In the genomic region with DNA sequence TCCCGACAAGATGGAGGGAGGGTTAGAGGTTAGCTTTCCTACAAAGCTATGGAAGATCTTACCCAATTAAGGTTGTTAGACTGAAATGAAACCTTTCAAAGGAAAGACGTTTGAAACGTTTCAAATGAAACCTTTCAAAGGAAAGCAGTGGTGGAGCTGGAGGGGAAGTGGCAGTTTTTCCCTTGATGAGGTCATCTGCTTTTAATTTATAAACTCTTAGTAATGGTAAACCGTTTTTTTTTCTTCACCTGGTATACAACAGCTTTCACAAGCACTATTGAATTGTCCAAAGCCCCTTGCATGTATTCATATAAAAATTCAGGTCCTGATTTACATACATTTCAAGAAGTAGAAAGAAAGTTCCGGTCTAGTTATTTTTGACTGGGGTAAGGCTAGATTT, we compare ENCODE assay signal across 11 cellular contexts. TPM values are rescaled to one million over a fixed set of nuclear protein-coding genes. Genes with fewer than 3 reads are reported as not detected.
A peak's percentile ranks its signal among the peaks of the same experiment; 100 is the strongest.
DNase-seq lines count a peak whose midpoint lies in the region; ATAC-seq, FAIRE-seq and TF ChIP-seq lines count a peak whose summit lies in the region.
"Had no signal": no experiment of that assay in that cellular context is flagged by ENCODE, and none has a peak within 500 bp of the region (broad histone marks: within the 10 kb centered on the region; RNA-seq: fewer than 3 reads in every experiment).

No MANE protein-coding gene starts in this region.

- no peaks in the 10 kb centered on the region for H3K36me3 ChIP-seq in HepG2 (replicated peaks in 1 of 2; ENCODE audit: control insufficient read depth in 1 of 2, insufficient read depth in 2 of 2, low read length in 2 of 2)

- no peaks in the 10 kb centered on the region for H4K20me1 ChIP-seq in HepG2 (ENCODE audit: insufficient read depth, low read length)

- no peaks in the 10 kb centered on the region for H3K79me2 ChIP-seq in HepG2 (ENCODE audit: insufficient read depth, low read length)

- no peaks in the 10 kb centered on the region for H3K9me3 Mint-ChIP-seq in HFFc6

- H3K27me3 Mint-ChIP-seq in HFFc6 (ENCODE audit: insufficient read depth) = no peaks in the 10 kb centered on the region; the same call in 1 of the 2 replicates

- DNase-seq in HFFc6 = no peak
- DNase-seq in RCC 7860 (ENCODE audit: low spot score) = peak; percentile 10
- no peak for DNase-seq in HepG2 (ENCODE audit: low spot score)
- DNase-seq in posterior vena cava (ENCODE audit: low spot score) = no peak
- DNase-seq in left lobe of liver (ENCODE audit: low spot score) = no peak
- DNase-seq in Right ventricle myocardium inferior (ENCODE audit: missing footprints) = no peak
- no peak for DNase-seq in central memory CD4-positive, alpha-beta T cell
- DNase-seq: amniotic stem cell; effector memory CD4-positive, alpha-beta T cell; NCI-H748 treated with DMSO at 0.1 percent for 48 hours had no signal

- BruUV-seq in HepG2 (replicated peaks; lab: Mats Ljungman, UMichigan) = no TSS peak

- TF ChIP-seq CTCF in HFFc6 (IDR thresholded peaks at IDR 0.05) (no peak), HepG2 (CRISPR knock-in tag; IDR thresholded peaks at IDR 0.05) (no peak)

- no peak for TF ChIP-seq POLR2A in HepG2 (IDR thresholded peaks at IDR 0.05; ENCODE audit: insufficient read depth in 1 of 2, low read depth in 2 of 2, low read length in 2 of 2)

- peaks cover 0 to 8% of the 10 kb centered on the region in 2 experiments; a peak in 1 of 5 replicates for H3K27me3 ChIP-seq in HepG2 (ENCODE audit: control insufficient read depth in 1 of 2, insufficient read depth in 2 of 2, low read length in 2 of 2)

- no peak for TF ChIP-seq EP300 in HepG2 (IDR thresholded peaks at IDR 0.05; ENCODE audit: low read depth in 2 of 2, low read length in 2 of 2)
- TF ChIP-seq EP300 in HepG2 (CRISPR knock-in tag; IDR thresholded peaks at IDR 0.05; ENCODE audit: borderline replicate concordance) = no peak

- H3K4me2 ChIP-seq in HepG2 (ENCODE audit: low read depth, low read length) = no peak overlapping the region

- no peak for TF ChIP-seq RAD21 in HepG2 (CRISPR knock-in tag; IDR thresholded peaks at IDR 0.05)

- no peak overlapping the region for H3K27ac ChIP-seq in HepG2 (ENCODE audit: extremely low read length, insufficient read depth, low read length)

- 10% methylated on average over 5 of the region's 5 CpGs for WGBS in HepG2 (ENCODE audit: low lambda C conversion rate)

- H3K36me3 Mint-ChIP-seq in HFFc6 (ENCODE audit: low read depth) = peaks cover 12% of the 10 kb centered on the region; the same call in 1 of the 2 replicates

- H3K4me1 ChIP-seq in HepG2 (ENCODE audit: insufficient read depth, low read length) = no peaks in the 10 kb centered on the region

- intact Hi-C loops in HepG2 (cut with micrococcal nuclease; ENCODE audit: unreplicated experiment) = no loop called here
- intact Hi-C loops in posterior vena cava (cut with DNase I) = no loop called here
- intact Hi-C loops in Right ventricle myocardium inferior (cut with DNase I) = no loop called here

- ATAC-seq in HepG2 (no peak), left lobe of liver (no peak), Right ventricle myocardium inferior (no peak)

- CTCF ChIA-PET in HepG2 (lab: Yijun Ruan, JAX; ENCODE audit: low intra/inter-chr PET ratio, low total read pairs) = no interaction called here

- POLR2A ChIA-PET in HepG2 (lab: Yijun Ruan, JAX) = no interaction called here

- in situ Hi-C loops in HepG2 (cut with HindIII; ENCODE audit: extremely low pct_ligation_motif_present, low pct_unique_long_range_greater_than_20kb) = no loop called here

- H3K27ac Mint-ChIP-seq in HFFc6 = peak overlapping the region; percentile 59; the same call in 1 of the 2 replicates

- peaks cover 84% of the 10 kb centered on the region for H3K4me1 Mint-ChIP-seq in HFFc6 (ENCODE audit: low read depth)

- H3K4me3 ChIP-seq in GM08714 (ENCODE audit: low read length) = peak overlapping the region; percentile 24; the same call in 1 of the 2 replicates
- no peak overlapping the region for H3K4me3 ChIP-seq in HepG2 (replicated peaks in 1 of 3; ENCODE audit: insufficient read depth in 1 of 3, low read depth in 2 of 3, low read length in 3 of 3)

- FAIRE-seq in RCC 7860 (lab: Jason Lieb, UNC) = peak; percentile 51
- FAIRE-seq in HepG2 (lab: Jason Lieb, UNC) = no peak

- no peak overlapping the region for H2AFZ ChIP-seq in HepG2 (ENCODE audit: low read length)

- no peak overlapping the region for H3K4me3 Mint-ChIP-seq in HFFc6

- H3K9ac ChIP-seq in HepG2 (ENCODE audit: insufficient read depth, low read depth, low read length) = no peak overlapping the region

- H3K9me3 ChIP-seq in HepG2 (ENCODE audit: low read length) = no peaks in the 10 kb centered on the region

TF ChIP-seq in HepG2, 621 proteins besides CTCF, POLR2A, EP300 and RAD21:
- TF ChIP-seq YEATS2 (CRISPR knock-in tag; IDR thresholded peaks at IDR 0.05; ENCODE audit: borderline replicate concordance) (no peak), ATF7 (IDR thresholded peaks at IDR 0.05) (peak; percentile 31; the same call in 1 of the 2 replicates), ATF7 (CRISPR knock-in tag; IDR thresholded peaks at IDR 0.05) (no peak)

RNA-seq across cellular contexts. Expression of a gene that starts 7.4 kb away (rescaled TPM):
- total RNA-seq in HFFc6 (2021; fragmentation: NEBNext Ultra II Directional; extraction: Animal tissue kit (Norgen Biotek cat#: 25700)) = 10 to 100 TPM in 1 of 6 experiments, 1 to 10 TPM in 5; 4.6 to 10.1 (median 5.9) TPM
- total RNA-seq in HepG2 (2016; rRNA removed; fragmentation: Illumina TruSeq; extraction: Trizol) (1.5 and 2.1 TPM in 2 replicates), posterior vena cava (under 1 TPM in 1 of 2 donors, not detected in 1; 0.38 TPM), left lobe of liver (0.28 TPM), Right ventricle myocardium inferior (0.49 TPM)
- 0.71 TPM in 2 replicates for total RNA-seq in HepG2 (2016; cell fraction: cytosol; rRNA removed; fragmentation: Illumina TruSeq; extraction: Trizol; ENCODE audit: low read depth)
- 2.1 and 3.2 TPM in 2 replicates for total RNA-seq in HepG2 (2016; cell fraction: insoluble cytoplasmic fraction; rRNA removed; fragmentation: Illumina TruSeq; extraction: Trizol)
- total RNA-seq in HepG2 (2016; cell fraction: membrane; rRNA removed; fragmentation: Illumina TruSeq; extraction: Trizol) = 1.5 and 1.6 TPM in 2 replicates
- total RNA-seq in HepG2 (2016; cell fraction: nucleus; rRNA removed; fragmentation: Illumina TruSeq; extraction: Trizol) = 1.8 TPM in 2 replicates
- polyA plus RNA-seq in HepG2 (2011; rRNA removed) = 1.7 TPM in 2 replicates
- polyA plus RNA-seq in HepG2 (2011; cell fraction: cytosol; rRNA removed) = 0.93 and 1.2 TPM in 2 replicates
- 0.85 and 1.5 TPM in 2 replicates for polyA plus RNA-seq in HepG2 (2011; cell fraction: nucleus; rRNA removed)
- 1.0 and 2.5 TPM in 2 replicates for polyA plus RNA-seq in HepG2 (2012)
- 0.43 and 0.49 TPM in 2 replicates for polyA plus RNA-seq in HepG2 (2016; cell fraction: cytosol; fragmentation: Illumina TruSeq; extraction: Trizol; ENCODE audit: low read depth)
- 2.5 and 3.5 TPM in 2 replicates for polyA plus RNA-seq in HepG2 (2016; cell fraction: insoluble cytoplasmic fraction; fragmentation: Illumina TruSeq; extraction: Trizol; ENCODE audit: low read depth)
- 0.77 and 0.86 TPM in 2 replicates for polyA plus RNA-seq in HepG2 (2016; cell fraction: membrane; fragmentation: Illumina TruSeq; extraction: Trizol; ENCODE audit: low read depth)
- 3.7 and 3.8 TPM in 2 replicates for polyA plus RNA-seq in HepG2 (2016; cell fraction: nucleus; fragmentation: Illumina TruSeq; extraction: Trizol; ENCODE audit: insufficient read depth, low read depth)
- polyA minus RNA-seq in HepG2 (2011; rRNA and poly(A)+ RNA removed; ENCODE audit: low replicate concordance) = 1.1 and 11.3 TPM in 2 replicates
- 0.79 and 1.7 TPM in 2 replicates for polyA minus RNA-seq in HepG2 (2011; cell fraction: cytosol; rRNA and poly(A)+ RNA removed)
- 1.4 and 1.5 TPM in 2 replicates for polyA minus RNA-seq in HepG2 (2011; cell fraction: nucleus; rRNA and poly(A)+ RNA removed)
